ENCODE assay signal across 8 cellular contexts in the genomic region with DNA sequence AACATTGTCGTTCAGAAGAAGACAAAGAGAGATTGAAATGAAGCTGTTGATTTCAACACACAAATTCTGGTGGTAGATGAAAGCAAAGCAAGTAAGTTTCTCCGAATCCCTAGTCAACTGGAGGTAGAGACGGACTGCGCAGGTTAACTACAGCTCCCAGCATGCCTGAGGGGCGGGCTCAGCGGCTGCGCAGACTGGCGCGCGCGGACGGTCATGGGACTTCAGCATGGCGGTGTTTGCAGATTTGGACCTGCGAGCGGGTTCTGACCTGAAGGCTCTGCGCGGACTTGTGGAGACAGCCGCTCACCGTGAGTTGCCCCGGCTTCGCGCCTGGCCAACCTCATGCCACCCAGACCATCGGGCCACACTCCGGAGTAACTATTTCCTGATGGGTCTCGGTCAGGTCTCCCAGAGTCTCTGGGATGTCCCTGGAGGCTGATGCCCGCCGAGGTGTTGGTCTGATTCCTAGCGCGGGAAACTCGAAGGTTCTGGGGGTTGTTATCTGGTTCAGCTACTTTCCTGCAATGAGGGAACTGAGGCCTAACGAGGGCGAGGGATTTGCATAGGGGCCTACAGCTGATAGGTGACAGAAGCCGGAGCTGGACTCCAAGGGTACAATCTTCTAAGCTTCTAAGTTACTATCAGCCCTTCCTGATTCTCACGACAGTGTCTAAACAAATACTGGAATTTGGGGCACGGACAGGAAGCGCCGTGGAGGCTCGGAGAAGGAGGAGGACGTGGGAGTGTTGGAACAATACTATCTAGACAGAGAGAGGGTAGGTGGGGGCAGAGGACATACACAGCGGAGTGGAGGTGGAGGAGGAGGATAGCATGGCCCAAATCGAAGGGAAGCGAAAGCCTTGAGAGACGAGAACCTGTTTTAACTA. TPM values are rescaled to one million over a fixed set of nuclear protein-coding genes. Genes with fewer than 3 reads are reported as not detected.
DNase-seq lines count a peak whose midpoint lies in the region; ATAC-seq and TF ChIP-seq lines count a peak whose summit lies in the region.

Gene RPP30 (plus strand): TSS at position 214 of the 887 bp plus-strand sequence. CDS start 13 bp downstream, at position 227.

- POLR2A ChIA-PET in CD8-positive, alpha-beta T cell (lab: Charles Lee) = interaction anchor here (0.5 to 1.1 kb wide), 4 partner anchors 9 to 1748 kb away, joined by 3 to 4 read pairs (median 3); no protein-coding TSS in a partner anchor

- no peak within 1 kb of the TSS for H2BK5ac ChIP-seq in mesenchymal stem cell (ENCODE audit: low read depth, low read length, poor library complexity, severe bottlenecking)

- ATAC-seq in CD8-positive, alpha-beta T cell = peak; percentile 99
- ATAC-seq in GM19452 (IDR thresholded peaks at IDR 0.05; ENCODE audit: unreplicated experiment) (peak; percentile 98), HG03575 (IDR thresholded peaks at IDR 0.05; ENCODE audit: extremely low read depth, insufficient number of reproducible peaks, low FRiP score, unreplicated experiment) (peak; percentile 75)
- peak; percentile 98 for ATAC-seq in activated CD8-positive, alpha-beta memory T cell treated with anti-CD3 and anti-CD28 coated beads, Interleukin-2, amount 10 ng/mL, durations not matched to agents 7 days and 5 days

- peak within 1 kb of the TSS; percentile 48 for H2AFZ ChIP-seq in mesenchymal stem cell (ENCODE audit: low read depth, low read length)

- peaks cover 40% of the 10 kb centered on the region for H3K4me1 Mint-ChIP-seq in CD8-positive, alpha-beta T cell (ENCODE audit: low read depth)
- H3K4me1 Mint-ChIP-seq in activated CD8-positive, alpha-beta memory T cell treated with anti-CD3 and anti-CD28 coated beads, Interleukin-2, amount 10 ng/mL, durations not matched to agents 7 days and 5 days = peaks cover 40% of the 10 kb centered on the region

- H3K9me3 Mint-ChIP-seq in CD8-positive, alpha-beta T cell = peaks cover 4% of the 10 kb centered on the region
- H3K9me3 Mint-ChIP-seq in activated CD8-positive, alpha-beta memory T cell treated with anti-CD3 and anti-CD28 coated beads, Interleukin-2, amount 10 ng/mL, durations not matched to agents 7 days and 5 days (ENCODE audit: low read depth) = no peaks in the 10 kb centered on the region

- H3K9ac ChIP-seq in endocrine pancreas (ENCODE audit: control insufficient read depth, insufficient read depth, low read length) (peak within 1 kb of the TSS; percentile 84), mesenchymal stem cell (ENCODE audit: low read length) (peak within 1 kb of the TSS; percentile 87)

- peak within 1 kb of the TSS; percentile 88 for H3K27ac Mint-ChIP-seq in CD8-positive, alpha-beta T cell
- H3K27ac Mint-ChIP-seq in activated CD8-positive, alpha-beta memory T cell treated with anti-CD3 and anti-CD28 coated beads, Interleukin-2, amount 10 ng/mL, durations not matched to agents 7 days and 5 days = peak within 1 kb of the TSS; percentile 92

- 1% methylated on average over 43 of the region's 43 CpGs for whole genome bisulfite sequencing in mesenchymal stem cell

- no peak within 1 kb of the TSS for H2BK12ac ChIP-seq in mesenchymal stem cell (ENCODE audit: low read length in 2 of 2)

- H3K23ac ChIP-seq in mesenchymal stem cell (ENCODE audit: low read length in 2 of 2) = no peak within 1 kb of the TSS

- peak within 1 kb of the TSS; percentile 58 for H3K27ac ChIP-seq in CD8-positive, alpha-beta T cell (ENCODE audit: low read depth, low read length)
- peak within 1 kb of the TSS; percentile 8 for H3K27ac ChIP-seq in mesenchymal stem cell (ENCODE audit: low read length, poor library complexity, severe bottlenecking)

- no peak within 1 kb of the TSS for H4K91ac ChIP-seq in mesenchymal stem cell (ENCODE audit: low read length)

- peak within 1 kb of the TSS; percentile 67 for H3K4me2 ChIP-seq in mesenchymal stem cell (ENCODE audit: low read length, poor library complexity, severe bottlenecking)

- no peaks in the 10 kb centered on the region for H3K27me3 ChIP-seq in CD8-positive, alpha-beta T cell (ENCODE audit: insufficient read depth, low read length)
- H3K27me3 ChIP-seq in endocrine pancreas (ENCODE audit: control insufficient read depth, insufficient read depth, low read length) = no peaks in the 10 kb centered on the region
- peaks cover 1 to 19% of the 10 kb centered on the region in 2 experiments for H3K27me3 ChIP-seq in mesenchymal stem cell (ENCODE audit: control insufficient read depth in 1 of 2, insufficient read depth in 1 of 2, low read length in 2 of 2)

- H4K8ac ChIP-seq in mesenchymal stem cell (ENCODE audit: low read length) = peak within 1 kb of the TSS; percentile 94

- H3K79me1 ChIP-seq in mesenchymal stem cell (replicated peaks; ENCODE audit: low read length, poor library complexity, severe bottlenecking) = peaks cover 17% of the 10 kb centered on the region

- CTCF ChIA-PET in CD8-positive, alpha-beta T cell (lab: Charles Lee) = interaction anchor here (1.1 to 2.8 kb wide), 4 partner anchors 8 to 17 kb away, joined by 3 to 22 read pairs (median 8); partner anchors contain the start of gene HTR7
- CTCF ChIA-PET in activated CD8-positive, alpha-beta memory T cell treated with anti-CD3 and anti-CD28 coated beads, Interleukin-2, amount 10 ng/mL, durations not matched to agents 7 days and 5 days (lab: Charles Lee) = interaction anchor here (1.0 to 5.0 kb wide), 9 partner anchors 8 to 380 kb away, joined by 3 to 19 read pairs (median 4); partner anchors contain the start of gene HTR7

- peak within 1 kb of the TSS; percentile 95 for H3K4me3 ChIP-seq in CD8-positive, alpha-beta T cell (ENCODE audit: low read depth, low read length)
- H3K4me3 ChIP-seq in endocrine pancreas (ENCODE audit: control insufficient read depth, insufficient read depth, low read length) (peak within 1 kb of the TSS; percentile 99), mesenchymal stem cell (ENCODE audit: insufficient read depth in 1 of 2, low read depth in 1 of 2, low read length in 2 of 2) (peak within 1 kb of the TSS; percentile 89 to 91)

- H3K4me1 ChIP-seq in CD8-positive, alpha-beta T cell (ENCODE audit: insufficient read depth, low read length) = peaks cover 18% of the 10 kb centered on the region
- H3K4me1 ChIP-seq in endocrine pancreas (ENCODE audit: control insufficient read depth, insufficient read depth, low read length) (peaks cover 16% of the 10 kb centered on the region), mesenchymal stem cell (ENCODE audit: control insufficient read depth, insufficient read depth, low read depth, low read length) (peaks cover 2% of the 10 kb centered on the region)

- no peaks in the 10 kb centered on the region for H3K9me3 ChIP-seq in CD8-positive, alpha-beta T cell (ENCODE audit: low read length)
- peaks cover 1% of the 10 kb centered on the region for H3K9me3 ChIP-seq in endocrine pancreas (ENCODE audit: control insufficient read depth, low read length)
- H3K9me3 ChIP-seq in mesenchymal stem cell (ENCODE audit: control insufficient read depth, low read length) = peaks cover 5% of the 10 kb centered on the region

- peaks cover 10% of the 10 kb centered on the region for H3K36me3 ChIP-seq in CD8-positive, alpha-beta T cell (ENCODE audit: insufficient read depth, low read length)
- H3K36me3 ChIP-seq in endocrine pancreas (ENCODE audit: control insufficient read depth, insufficient read depth, low read length) = no peaks in the 10 kb centered on the region
- peaks cover 5 to 17% of the 10 kb centered on the region in 2 experiments for H3K36me3 ChIP-seq in mesenchymal stem cell (ENCODE audit: control insufficient read depth in 1 of 2, insufficient read depth in 2 of 2, low read depth in 1 of 2, low read length in 2 of 2)

- peak within 1 kb of the TSS in 1 of 2 experiments; percentile 83 for H3K14ac ChIP-seq in mesenchymal stem cell (ENCODE audit: low read length in 2 of 2)

- intact Hi-C loops in CD8-positive, alpha-beta T cell (cut with DNase I, micrococcal nuclease) = loop anchor here (1.0 to 10.0 kb wide), 8 partner anchors 15 to 1973 kb away; partner anchors contain the start of genes TNKS2 (in 2 of the 2), EXOC6 (in 1 of the 2), HECTD2 (in 1 of the 2) and KIF11 (in 1 of the 2)

- H3K4me3 Mint-ChIP-seq in CD8-positive, alpha-beta T cell = peak within 1 kb of the TSS; percentile 97
- H3K4me3 Mint-ChIP-seq in activated CD8-positive, alpha-beta memory T cell treated with anti-CD3 and anti-CD28 coated beads, Interleukin-2, amount 10 ng/mL, durations not matched to agents 7 days and 5 days = peak within 1 kb of the TSS; percentile 91

- H3K4ac ChIP-seq in mesenchymal stem cell (ENCODE audit: low read depth in 1 of 2, low read length in 2 of 2) = peak within 1 kb of the TSS; percentile 16 to 87

- TF ChIP-seq CTCF in CD8-positive, alpha-beta T cell (IDR thresholded peaks at IDR 0.05) = no peak

- H2AK5ac ChIP-seq in mesenchymal stem cell (ENCODE audit: low read length, severe bottlenecking) = no peak within 1 kb of the TSS

- peaks cover 20% of the 10 kb centered on the region for H3K27me3 Mint-ChIP-seq in CD8-positive, alpha-beta T cell (ENCODE audit: low read depth)
- peaks cover 27% of the 10 kb centered on the region for H3K27me3 Mint-ChIP-seq in activated CD8-positive, alpha-beta memory T cell treated with anti-CD3 and anti-CD28 coated beads, Interleukin-2, amount 10 ng/mL, durations not matched to agents 7 days and 5 days

- peaks cover 28% of the 10 kb centered on the region for H3K36me3 Mint-ChIP-seq in CD8-positive, alpha-beta T cell
- H3K36me3 Mint-ChIP-seq in activated CD8-positive, alpha-beta memory T cell treated with anti-CD3 and anti-CD28 coated beads, Interleukin-2, amount 10 ng/mL, durations not matched to agents 7 days and 5 days = peaks cover 13% of the 10 kb centered on the region

- H2BK15ac ChIP-seq in mesenchymal stem cell (ENCODE audit: low read depth, poor library complexity, severe bottlenecking) = no peak within 1 kb of the TSS

- peak within 1 kb of the TSS in 1 of 2 experiments; percentile 82 for H3K18ac ChIP-seq in mesenchymal stem cell (ENCODE audit: low read depth in 1 of 2, low read length in 2 of 2)

- H2BK120ac ChIP-seq in mesenchymal stem cell (ENCODE audit: low read depth, low read length) = no peak within 1 kb of the TSS

- peak; percentile 65 to 84 (median 76) for DNase-seq in CD8-positive, alpha-beta T cell
- DNase-seq in NOMO-1 treated with dmso at 0.1 percent for 144 hours (lab: John Stamatoyannopoulos, UW; ENCODE audit: unreplicated experiment) = peak; percentile 74
- peak; percentile 90 for DNase-seq in activated CD8-positive, alpha-beta memory T cell treated with anti-CD3 and anti-CD28 coated beads, Interleukin-2, amount 10 ng/mL, durations not matched to agents 7 days and 5 days
- peak; percentile 87 for DNase-seq in mesenchymal stem cell
- DNase-seq in stimulated activated CD8-positive, alpha-beta memory T cell treated with anti-CD3 and anti-CD28 coated beads, Interleukin-15, amount 100 ng/mL, for 24 hours (ENCODE audit: low read depth) = peak; percentile 64

RNA-seq across cellular contexts. Expression of gene RPP30, which starts in this region (rescaled TPM):
- total RNA-seq in CD8-positive, alpha-beta T cell = 10 to 100 TPM; 29.7 TPM
- total RNA-seq in activated CD8-positive, alpha-beta memory T cell treated with anti-CD3 and anti-CD28 coated beads, Interleukin-2, amount 10 ng/mL, durations not matched to agents 7 days and 5 days = 10 to 100 TPM; 43.0 to 48.8 TPM
- 40.3 TPM for polyA plus RNA-seq in mesenchymal stem cell (2013, experiment 1 of 2)
- 41.5 TPM for polyA plus RNA-seq in mesenchymal stem cell (2013, experiment 2 of 2)

Comparison
In these comparisons a context has a peak if more than half of its experiments do, and no peak if none do; other contexts are left out.
1. Peak in every context shown above with its lines: DNase-seq, ATAC-seq, H3K4me3 ChIP-seq and H3K27ac ChIP-seq.